Comparison of ENCODE assay signal across 8 cellular contexts in the genomic region with DNA sequence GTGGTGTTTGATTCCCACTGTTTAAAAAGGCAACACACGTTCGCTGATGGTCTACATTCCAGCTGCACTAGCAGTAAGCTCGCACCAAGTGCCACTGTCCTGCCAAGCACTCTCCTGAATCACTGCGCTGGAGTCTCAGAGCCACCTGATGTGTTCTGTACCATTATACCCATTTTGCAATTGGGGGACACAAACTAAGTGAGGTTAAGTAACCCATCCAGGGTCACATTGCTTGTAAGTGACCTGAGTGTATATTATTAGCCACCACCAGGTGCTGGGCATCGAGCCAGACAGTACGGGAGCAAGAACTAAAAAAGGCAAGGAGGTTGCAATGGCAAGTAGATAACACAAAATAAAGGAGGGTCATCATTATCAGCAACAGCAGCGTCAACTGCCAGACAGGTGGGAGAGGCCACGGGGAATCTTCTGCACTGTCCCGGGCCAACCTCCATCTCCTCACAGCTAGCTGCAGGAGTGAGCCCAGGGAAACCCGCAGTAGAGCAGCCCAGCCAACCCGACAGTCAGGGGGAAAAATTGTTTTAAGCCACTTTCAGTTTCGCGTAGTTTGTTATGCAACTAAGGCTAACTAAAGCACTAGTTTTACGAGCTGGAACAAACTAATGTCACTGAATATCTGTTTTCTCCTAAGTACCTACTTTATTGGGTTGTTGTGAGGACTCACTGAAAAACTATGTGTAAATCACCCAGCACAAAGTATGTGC. TPM values are rescaled to one million over a fixed set of nuclear protein-coding genes. Genes with fewer than 3 reads are reported as not detected.
DNase-seq lines count a peak whose midpoint lies in the region; TF ChIP-seq lines count a peak whose summit lies in the region.

No MANE protein-coding gene starts in this region.

- no peak for TF ChIP-seq RAD21 in SK-N-SH (IDR thresholded peaks at IDR 0.05; ENCODE audit: low read length)

- peak; percentile 11 for DNase-seq in LNCaP clone FGC (ENCODE audit: low read depth)
- DNase-seq in SK-MEL-5 (ENCODE audit: low read depth, low spot score): peak; percentile 26
- no peak for DNase-seq in GF-D8 (lab: John Stamatoyannopoulos, UW)
- DNase-seq in COLO668 (lab: John Stamatoyannopoulos, UW; ENCODE audit: unreplicated experiment): no peak
- DNase-seq in SK-N-SH: no peak
- DNase-seq in stimulated activated CD4-positive, alpha-beta T cell treated with anti-CD3 and anti-CD28 coated beads, Interleukin-2, amount 100 ng/mL, for 24 hours: no peak

- no peaks in the 10 kb centered on the region for H3F3A ChIP-seq in SK-N-SH (replicated peaks; ENCODE audit: insufficient read depth)

- H2AFZ ChIP-seq in SK-N-SH (ENCODE audit: low read depth): no peak overlapping the region

- H3K9me3 ChIP-seq in iPS-20b (ENCODE audit: insufficient read depth, low read depth, low read length) (no peaks in the 10 kb centered on the region), stomach smooth muscle (ENCODE audit: control insufficient read depth in 2 of 2, low read length in 2 of 2) (no peaks in the 10 kb centered on the region), SK-N-SH (no peaks in the 10 kb centered on the region)

- CTCF ChIA-PET in SK-N-SH (lab: Yijun Ruan, JAX): interaction anchor here (0.9 to 3.4 kb wide), 10 partner anchors 10 to 226 kb away, joined by 3 to 17 read pairs (median 8); no protein-coding TSS in a partner anchor

- no peak for TF ChIP-seq CTCF in LNCaP clone FGC (IDR thresholded peaks at IDR 0.05; ENCODE audit: control insufficient read depth, extremely low read depth, insufficient read depth)
- no peak for TF ChIP-seq CTCF in SK-N-SH (IDR thresholded peaks at IDR 0.05)

- no peak overlapping the region for H3K27ac ChIP-seq in iPS-20b (ENCODE audit: low read length)
- no peak overlapping the region for H3K27ac ChIP-seq in stomach smooth muscle (ENCODE audit: low read length)
- no peak overlapping the region for H3K27ac ChIP-seq in SK-N-SH (ENCODE audit: low read depth in 2 of 2, low read length in 1 of 2)

- H3K9ac ChIP-seq in iPS-20b (ENCODE audit: low read depth, low read length) (peak overlapping the region; percentile 81; the same call in 1 of the 2 replicates), stomach smooth muscle (ENCODE audit: low read length in 2 of 2) (no peak overlapping the region), SK-N-SH (no peak overlapping the region)

- no peaks in the 10 kb centered on the region for H3K36me3 ChIP-seq in iPS-20b (ENCODE audit: insufficient read depth, low read depth, low read length)
- no peaks in the 10 kb centered on the region for H3K36me3 ChIP-seq in stomach smooth muscle (ENCODE audit: control insufficient read depth in 2 of 2, insufficient read depth in 2 of 2, low read length in 2 of 2)
- no peaks in the 10 kb centered on the region for H3K36me3 ChIP-seq in SK-N-SH (replicated peaks in 1 of 2; ENCODE audit: control insufficient read depth in 1 of 2, insufficient read depth in 2 of 2, low read length in 1 of 2)

- H3K4me3 ChIP-seq in LNCaP clone FGC (ENCODE audit: low read depth, low read length) (0 out of 2 replicates have a peak overlapping the region, but pooled peaks have one; percentile 11), iPS-20b (ENCODE audit: low read length) (peak overlapping the region; percentile 94), stomach smooth muscle (ENCODE audit: low read length in 2 of 2) (peak overlapping the region; percentile 58 to 68), SK-N-SH (ENCODE audit: low read depth in 2 of 2, low read length in 1 of 2) (no peak overlapping the region)

- H3K9me2 ChIP-seq in SK-N-SH: no peaks in the 10 kb centered on the region

- H3K4me1 ChIP-seq in iPS-20b (ENCODE audit: insufficient read depth, low read length) (peaks cover 7% of the 10 kb centered on the region; the same call in 1 of the 2 replicates), stomach smooth muscle (ENCODE audit: control insufficient read depth, insufficient read depth, low read length) (peaks cover 6% of the 10 kb centered on the region), SK-N-SH (ENCODE audit: control insufficient read depth in 1 of 2, insufficient read depth in 2 of 2, low read depth in 1 of 2, low read length in 1 of 2) (peaks cover 0 to 11% of the 10 kb centered on the region in 2 experiments; a peak in 1 of 4 replicates)

- H3K27me3 ChIP-seq in iPS-20b (ENCODE audit: insufficient read depth, low read length) (peaks cover 23% of the 10 kb centered on the region), stomach smooth muscle (ENCODE audit: control insufficient read depth in 1 of 2, insufficient read depth in 2 of 2, low read length in 2 of 2) (peaks cover 18 to 30% of the 10 kb centered on the region in 2 donors), SK-N-SH (ENCODE audit: insufficient read depth) (peaks cover 27% of the 10 kb centered on the region)

- WGBS in SK-N-SH (ENCODE audit: low lambda C conversion rate): 68% methylated on average over 14 of the region's 14 CpGs

- no peak for TF ChIP-seq EP300 in SK-N-SH (IDR thresholded peaks at IDR 0.05; ENCODE audit: borderline replicate concordance in 1 of 2, low read depth in 1 of 2, low read length in 1 of 2)

- H3K79me2 ChIP-seq in SK-N-SH (ENCODE audit: insufficient read depth): no peaks in the 10 kb centered on the region

- no peaks in the 10 kb centered on the region for H4K20me1 ChIP-seq in SK-N-SH (ENCODE audit: insufficient read depth)

- in situ Hi-C loops in SK-MEL-5 (cut with HindIII; ENCODE audit: low pct_unique_long_range_greater_than_20kb, low sequenced_read_pairs): no loop called here

- POLR2A ChIA-PET in SK-N-SH (lab: Yijun Ruan, JAX): no interaction called here

- H3K4me2 ChIP-seq in SK-N-SH: no peak overlapping the region

TF ChIP-seq in SK-N-SH, 30 proteins besides CTCF, POLR2A, EP300 and RAD21:
- TF ChIP-seq NRF1 (IDR thresholded peaks at IDR 0.05; ENCODE audit: low read depth, low read length) (no peak), FOXJ3 (CRISPR knock-in tag; IDR thresholded peaks at IDR 0.05) (no peak), POLR2AphosphoS5 (IDR thresholded peaks at IDR 0.05; ENCODE audit: low read depth, low read length) (no peak), RXRA (IDR thresholded peaks at IDR 0.05; ENCODE audit: borderline replicate concordance, low read depth) (no peak)
- TF ChIP-seq, protein P1, sequence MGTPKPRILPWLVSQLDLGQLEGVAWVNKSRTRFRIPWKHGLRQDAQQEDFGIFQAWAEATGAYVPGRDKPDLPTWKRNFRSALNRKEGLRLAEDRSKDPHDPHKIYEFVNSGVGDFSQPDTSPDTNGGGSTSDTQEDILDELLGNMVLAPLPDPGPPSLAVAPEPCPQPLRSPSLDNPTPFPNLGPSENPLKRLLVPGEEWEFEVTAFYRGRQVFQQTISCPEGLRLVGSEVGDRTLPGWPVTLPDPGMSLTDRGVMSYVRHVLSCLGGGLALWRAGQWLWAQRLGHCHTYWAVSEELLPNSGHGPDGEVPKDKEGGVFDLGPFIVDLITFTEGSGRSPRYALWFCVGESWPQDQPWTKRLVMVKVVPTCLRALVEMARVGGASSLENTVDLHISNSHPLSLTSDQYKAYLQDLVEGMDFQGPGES (IDR thresholded peaks at IDR 0.05; ENCODE audit: low read depth, low read length): no peak
- TF ChIP-seq, protein P2, sequence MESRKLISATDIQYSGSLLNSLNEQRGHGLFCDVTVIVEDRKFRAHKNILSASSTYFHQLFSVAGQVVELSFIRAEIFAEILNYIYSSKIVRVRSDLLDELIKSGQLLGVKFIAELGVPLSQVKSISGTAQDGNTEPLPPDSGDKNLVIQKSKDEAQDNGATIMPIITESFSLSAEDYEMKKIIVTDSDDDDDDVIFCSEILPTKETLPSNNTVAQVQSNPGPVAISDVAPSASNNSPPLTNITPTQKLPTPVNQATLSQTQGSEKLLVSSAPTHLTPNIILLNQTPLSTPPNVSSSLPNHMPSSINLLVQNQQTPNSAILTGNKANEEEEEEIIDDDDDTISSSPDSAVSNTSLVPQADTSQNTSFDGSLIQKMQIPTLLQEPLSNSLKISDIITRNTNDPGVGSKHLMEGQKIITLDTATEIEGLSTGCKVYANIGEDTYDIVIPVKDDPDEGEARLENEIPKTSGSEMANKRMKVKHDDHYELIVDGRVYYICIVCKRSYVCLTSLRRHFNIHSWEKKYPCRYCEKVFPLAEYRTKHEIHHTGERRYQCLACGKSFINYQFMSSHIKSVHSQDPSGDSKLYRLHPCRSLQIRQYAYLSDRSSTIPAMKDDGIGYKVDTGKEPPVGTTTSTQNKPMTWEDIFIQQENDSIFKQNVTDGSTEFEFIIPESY (IDR thresholded peaks at IDR 0.05; ENCODE audit: borderline replicate concordance, low read depth): no peak

RNA-seq across cellular contexts. Expression of a gene that starts 0.7 kb away (rescaled TPM):
- total RNA-seq in SK-MEL-5 (2014; rRNA removed; shearing (Covaris generic)): 471 and 497 TPM in 2 replicates
- polyA plus RNA-seq in SK-MEL-5 (2015; cell fraction: cytosol; rRNA removed): 314 and 321 TPM in 2 replicates
- 57.0 and 76.9 TPM in 2 replicates for polyA plus RNA-seq in SK-MEL-5 (2015; cell fraction: nucleus; rRNA removed)
- 0.16 TPM in 1 of 2 replicates, not detected in the other for polyA plus RNA-seq in SK-N-SH (2012; rRNA removed)
- 0.21 and 0.26 TPM in 2 replicates for polyA plus RNA-seq in SK-N-SH (2012; cell fraction: cytosol; rRNA removed)
- 0.08 TPM in 1 of 2 replicates, not detected in the other for polyA plus RNA-seq in SK-N-SH (2012; cell fraction: nucleus; rRNA removed)

RNA-seq across cellular contexts. Expression of a gene that starts 47.5 kb away (rescaled TPM):
- total RNA-seq in SK-MEL-5 (2014; rRNA removed; shearing (Covaris generic)): 39.5 and 40.5 TPM in 2 replicates
- 36.7 and 41.7 TPM in 2 replicates for polyA plus RNA-seq in SK-MEL-5 (2015; cell fraction: cytosol; rRNA removed)
- polyA plus RNA-seq in SK-MEL-5 (2015; cell fraction: nucleus; rRNA removed): 41.4 and 48.4 TPM in 2 replicates
- polyA plus RNA-seq in SK-N-SH (2012; rRNA removed): 0.02 TPM in 1 of 2 replicates, not detected in the other
- polyA plus RNA-seq in SK-N-SH (2012; cell fraction: cytosol; rRNA removed): 0.13 and 0.14 TPM in 2 replicates
- polyA plus RNA-seq in SK-N-SH (2012; cell fraction: nucleus; rRNA removed): 0.13 TPM in 1 of 2 replicates, not detected in the other

Comparison
In these comparisons a context has a peak if more than half of its experiments do, and no peak if none do; other contexts are left out.
1. DNase-seq: peak in LNCaP clone FGC (single experiment) and SK-MEL-5 (single experiment); none in GF-D8 (single experiment), COLO668 (single experiment), SK-N-SH (single experiment) and stimulated activated CD4-positive, alpha-beta T cell treated with anti-CD3 and anti-CD28 coated beads, Interleukin-2, amount 100 ng/mL, for 24 hours (0 of 2).
2. H3K4me3 ChIP-seq: peak in LNCaP clone FGC (single experiment), iPS-20b (single experiment) and stomach smooth muscle (2 of 2); none in SK-N-SH (0 of 2).